ENCODE assay signal across 22 cellular contexts in the genomic region with DNA sequence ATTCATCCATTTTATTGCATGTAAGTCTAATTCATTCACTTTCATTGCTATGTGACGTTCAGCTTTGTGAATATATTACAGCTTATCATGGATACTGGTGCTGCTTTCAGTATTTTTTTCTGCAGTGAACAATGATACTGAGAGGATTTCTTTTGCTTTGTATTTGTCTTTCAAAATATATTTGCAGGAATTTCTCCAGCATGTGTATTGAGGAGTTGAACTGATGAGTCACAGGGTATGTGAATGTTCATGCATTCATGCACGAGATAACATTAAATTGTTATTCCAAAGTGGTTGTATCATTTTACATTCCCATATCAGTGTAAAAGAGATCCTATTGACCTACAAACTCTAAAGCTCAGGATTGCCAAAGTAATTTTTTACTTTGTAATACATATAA.
DNase-seq lines count a peak whose midpoint lies in the region; TF ChIP-seq lines count a peak whose summit lies in the region.
"Had no signal": no experiment of that assay in that cellular context is flagged by ENCODE, and none has a peak within 500 bp of the region (broad histone marks: within the 10 kb centered on the region; RNA-seq: fewer than 3 reads in every experiment).

No MANE protein-coding gene starts in this region.

- no peak overlapping the region for H3K9ac ChIP-seq in adipocyte (ENCODE audit: low read length)

- TF ChIP-seq POLR2A in breast epithelium (IDR thresholded peaks at IDR 0.05), result no peak

- DNase-seq in MCF 10A (ENCODE audit: unreplicated experiment) (peak; percentile 28), breast epithelium (ENCODE audit: low spot score in 2 of 2) (no peak), adipocyte (ENCODE audit: low read depth) (peak; percentile 54), fibroblast of the aortic adventitia (ENCODE audit: low read depth) (peak; percentile 54), cerebellar nuclear complex (lab: John Stamatoyannopoulos, UW) (no peak), NCI-H526 (lab: John Stamatoyannopoulos, UW) (no peak), Caco-2 (no peak)
- no peak for DNase-seq in stimulated activated CD4-positive, alpha-beta T cell treated with anti-CD3 and anti-CD28 coated beads, Interleukin-4, amount 100 ng/mL, for 4 hours
- DNase-seq: 8988T; activated B cell treated with CpG ODN at 0.5 μM for 24 hours; adrenal gland; CD4-positive, alpha-beta T cell; cortex of kidney; H7; naive thymus-derived CD4-positive, alpha-beta T cell; NCI-H1436; NCI-H446; psoas muscle; Right ventricle myocardium superior; stimulated activated naive CD4-positive, alpha-beta T cell treated with Interleukin-2 at 50 U/mL for 16 hours had no signal

- H3K4me3 Mint-ChIP-seq in MCF 10A (ENCODE audit: unreplicated experiment) (no peak overlapping the region), Caco-2 (ENCODE audit: unreplicated experiment) (no peak overlapping the region)
- H3K4me3 Mint-ChIP-seq: activated B cell treated with CpG ODN at 0.5 μM for 24 hours; activated T-helper 17 cell treated with anti-CD3 and anti-CD28 coated beads, Interleukin-2, amount 50 U/mL, for 72 hours; CD4-positive, alpha-beta T cell; naive thymus-derived CD4-positive, alpha-beta T cell; type B pancreatic cell had no signal

- no peaks in the 10 kb centered on the region for H3K9me3 Mint-ChIP-seq in MCF 10A (ENCODE audit: unreplicated experiment)
- no peaks in the 10 kb centered on the region for H3K9me3 Mint-ChIP-seq in Caco-2 (ENCODE audit: unreplicated experiment)
- H3K9me3 Mint-ChIP-seq: activated B cell treated with CpG ODN at 0.5 μM for 24 hours; activated T-helper 17 cell treated with anti-CD3 and anti-CD28 coated beads, Interleukin-2, amount 50 U/mL, for 72 hours; naive thymus-derived CD4-positive, alpha-beta T cell; type B pancreatic cell had no signal

- H3K36me3 Mint-ChIP-seq in MCF 10A (ENCODE audit: insufficient read depth, unreplicated experiment) (no peaks in the 10 kb centered on the region), Caco-2 (ENCODE audit: insufficient read depth, unreplicated experiment) (no peaks in the 10 kb centered on the region)
- H3K36me3 Mint-ChIP-seq: naive thymus-derived CD4-positive, alpha-beta T cell; type B pancreatic cell had no signal

- intact Hi-C loops in MCF 10A (cut with micrococcal nuclease), result loop anchor here (1.0 kb wide), 1 partner anchor 10 kb away; no protein-coding TSS in a partner anchor
- intact Hi-C loops in breast epithelium (cut with DNase I; ENCODE audit: low total_unique reads), result no loop called here
- intact Hi-C loops in Caco-2 (cut with micrococcal nuclease; ENCODE audit: unreplicated experiment), result no loop called here

- H3K27ac ChIP-seq in breast epithelium, result no peak overlapping the region
- H3K27ac ChIP-seq: adrenal gland, psoas muscle had no signal

- H3K27me3 Mint-ChIP-seq in MCF 10A (ENCODE audit: insufficient read depth, unreplicated experiment) (no peaks in the 10 kb centered on the region), Caco-2 (ENCODE audit: insufficient read depth, unreplicated experiment) (no peaks in the 10 kb centered on the region)
- H3K27me3 Mint-ChIP-seq: activated B cell treated with CpG ODN at 0.5 μM for 24 hours; activated T-helper 17 cell treated with anti-CD3 and anti-CD28 coated beads, Interleukin-2, amount 50 U/mL, for 72 hours; CD4-positive, alpha-beta T cell; type B pancreatic cell had no signal

- CTCF ChIA-PET in MCF 10A (lab: Yijun Ruan, JAX), result interaction anchor here (0.5 to 1.0 kb wide), 3 partner anchors 11 to 193 kb away, joined by 3 to 4 read pairs (median 3); no protein-coding TSS in a partner anchor
- CTCF ChIA-PET in Caco-2 (lab: Charles Lee), result no interaction called here

- H3K4me1 Mint-ChIP-seq in MCF 10A (ENCODE audit: insufficient read depth, unreplicated experiment) (peaks cover 25% of the 10 kb centered on the region), Caco-2 (ENCODE audit: low read depth, unreplicated experiment) (peaks cover 20% of the 10 kb centered on the region)
- H3K4me1 Mint-ChIP-seq: activated B cell treated with CpG ODN at 0.5 μM for 24 hours; activated T-helper 17 cell treated with anti-CD3 and anti-CD28 coated beads, Interleukin-2, amount 50 U/mL, for 72 hours; naive thymus-derived CD4-positive, alpha-beta T cell had no signal

- H3K27me3 ChIP-seq in breast epithelium (no peaks in the 10 kb centered on the region), adipocyte (replicated peaks; ENCODE audit: control insufficient read depth, insufficient read depth, low read length) (no peaks in the 10 kb centered on the region), Caco-2 (replicated peaks; ENCODE audit: control insufficient read depth, insufficient read depth, low read length) (no peaks in the 10 kb centered on the region)
- H3K27me3 ChIP-seq: adrenal gland had no signal

- TF ChIP-seq CTCF in MCF 10A (IDR thresholded peaks at IDR 0.05; ENCODE audit: unreplicated experiment) (no peak), breast epithelium (IDR thresholded peaks at IDR 0.05) (no peak), fibroblast of the aortic adventitia (IDR thresholded peaks at IDR 0.05; ENCODE audit: insufficient read depth, low read length) (no peak), Caco-2 (IDR thresholded peaks at IDR 0.05; ENCODE audit: insufficient read depth in 1 of 2, low read depth in 1 of 2, low read length in 1 of 2, severe bottlenecking in 1 of 2, unreplicated experiment in 1 of 2) (no peak)

- H3K4me1 ChIP-seq in breast epithelium, result no peaks in the 10 kb centered on the region
- H3K4me1 ChIP-seq in adipocyte (ENCODE audit: control insufficient read depth, insufficient read depth, low read length), result peaks cover 6% of the 10 kb centered on the region
- H3K4me1 ChIP-seq in Caco-2, result peaks cover 23% of the 10 kb centered on the region; the same call in 1 of the 2 replicates
- H3K4me1 ChIP-seq: adrenal gland, psoas muscle had no signal

- no peak overlapping the region for H3K4me3 ChIP-seq in breast epithelium
- no peak overlapping the region for H3K4me3 ChIP-seq in adipocyte (ENCODE audit: low read length)
- no peak overlapping the region for H3K4me3 ChIP-seq in fibroblast of the aortic adventitia (ENCODE audit: low read depth, low read length)
- no peak overlapping the region for H3K4me3 ChIP-seq in Caco-2 (ENCODE audit: low read depth, low read length)
- H3K4me3 ChIP-seq: adrenal gland, psoas muscle had no signal

- BruUV-seq in MCF 10A (replicated peaks; lab: Mats Ljungman, UMichigan), result no TSS peak
- BruUV-seq in Caco-2 (replicated peaks; lab: Mats Ljungman, UMichigan), result no TSS peak

- POLR2A ChIA-PET in MCF 10A (lab: Yijun Ruan, JAX) (interaction anchor here (0.9 to 3.4 kb wide), 6 partner anchors 10 to 503 kb away, joined by 3 to 36 read pairs (median 4); a partner anchor contains a TSS), Caco-2 (lab: Charles Lee) (no interaction called here)

- H3K9me3 ChIP-seq in breast epithelium (no peaks in the 10 kb centered on the region), adipocyte (ENCODE audit: control insufficient read depth, low read length) (no peaks in the 10 kb centered on the region), Caco-2 (no peaks in the 10 kb centered on the region)
- H3K9me3 ChIP-seq: adrenal gland, psoas muscle had no signal

- H3K36me3 ChIP-seq in breast epithelium (no peaks in the 10 kb centered on the region), adipocyte (ENCODE audit: control insufficient read depth, insufficient read depth, low read length, severe bottlenecking) (no peaks in the 10 kb centered on the region), Caco-2 (ENCODE audit: control insufficient read depth, insufficient read depth, low read length) (no peaks in the 10 kb centered on the region)
- H3K36me3 ChIP-seq: adrenal gland had no signal

- peak overlapping the region; percentile 83 for H3K27ac Mint-ChIP-seq in MCF 10A (ENCODE audit: low read depth, unreplicated experiment)
- H3K27ac Mint-ChIP-seq in Caco-2 (ENCODE audit: unreplicated experiment), result no peak overlapping the region
- H3K27ac Mint-ChIP-seq: activated B cell treated with CpG ODN at 0.5 μM for 24 hours; activated T-helper 17 cell treated with anti-CD3 and anti-CD28 coated beads, Interleukin-2, amount 50 U/mL, for 72 hours; CD4-positive, alpha-beta T cell; naive thymus-derived CD4-positive, alpha-beta T cell; type B pancreatic cell had no signal

Comparison
In these comparisons a context has a peak if more than half of its experiments do, and no peak if none do; other contexts are left out.
1. DNase-seq: peak in MCF 10A (single experiment), adipocyte (single experiment) and fibroblast of the aortic adventitia (single experiment); none in breast epithelium (0 of 2), stimulated activated CD4-positive, alpha-beta T cell treated with anti-CD3 and anti-CD28 coated beads, Interleukin-4, amount 100 ng/mL, for 4 hours (0 of 2), cerebellar nuclear complex (0 of 2), NCI-H526 (0 of 2) and Caco-2 (0 of 2).